ENCODE assay signal across 1 cellular context in the genomic region with DNA sequence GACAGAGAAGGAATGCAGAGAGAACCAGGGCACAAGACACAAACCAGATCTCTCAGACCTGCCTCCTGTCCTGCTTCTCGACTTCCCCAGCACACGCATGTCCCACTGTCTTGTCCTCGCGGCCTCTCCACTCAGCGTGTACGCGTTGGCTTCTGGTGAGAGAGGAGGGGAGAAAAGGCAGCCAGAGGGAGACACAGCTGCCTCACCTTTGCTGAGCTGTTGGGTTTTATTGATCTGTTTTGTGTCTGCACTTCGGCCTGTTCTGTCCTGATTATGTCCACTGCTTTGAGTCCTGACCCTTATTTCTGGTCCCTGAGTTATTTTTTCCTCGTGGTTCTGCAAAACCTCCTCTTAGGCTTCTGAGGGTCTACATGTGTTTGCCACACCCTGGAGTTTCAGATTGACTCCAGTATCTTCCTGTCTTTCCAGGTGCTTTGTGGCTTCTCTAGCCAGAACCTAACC.
TF ChIP-seq lines count a peak whose summit lies in the region.

No MANE protein-coding gene starts in this region.

TF ChIP-seq in HepG2, 621 proteins besides CTCF, POLR2A, EP300 and RAD21 (continues in another document):
- TF ChIP-seq IRF9 (CRISPR knock-in tag; IDR thresholded peaks at IDR 0.05; ENCODE audit: borderline replicate concordance) (no peak), HMG20B (CRISPR knock-in tag; conservative IDR thresholded peaks at IDR 0.05) (no peak), MAX (IDR thresholded peaks at IDR 0.05) (peak; percentile 71), SMAD3 (CRISPR knock-in tag; IDR thresholded peaks at IDR 0.05) (0 out of 2 replicates have a peak, but pooled peaks have one; percentile 19), ZNF230 (CRISPR knock-in tag; IDR thresholded peaks at IDR 0.05) (peak; percentile 85), PPARG (CRISPR knock-in tag; conservative IDR thresholded peaks at IDR 0.05) (peak; percentile 15; the same call in 1 of the 2 replicates), ELF3 (CRISPR knock-in tag; IDR thresholded peaks at IDR 0.05) (no peak), HNF1B (CRISPR knock-in tag; IDR thresholded peaks at IDR 0.05) (peak; percentile 72), KMT2B (CRISPR knock-in tag; IDR thresholded peaks at IDR 0.05) (peak; percentile 61; the same call in 1 of the 2 replicates), ZNF512B (CRISPR knock-in tag; IDR thresholded peaks at IDR 0.05; ENCODE audit: borderline replicate concordance) (no peak), ZBTB40 (IDR thresholded peaks at IDR 0.05) (no peak), ZBTB40 (CRISPR knock-in tag; IDR thresholded peaks at IDR 0.05) (no peak), ZNF251 (CRISPR knock-in tag; IDR thresholded peaks at IDR 0.05) (no peak), ELK4 (CRISPR knock-in tag; IDR thresholded peaks at IDR 0.05; ENCODE audit: borderline replicate concordance) (no peak), NCOA2 (CRISPR knock-in tag; IDR thresholded peaks at IDR 0.05) (no peak), PHF21A (CRISPR knock-in tag; IDR thresholded peaks at IDR 0.05) (no peak), ZNF530 (CRISPR knock-in tag; IDR thresholded peaks at IDR 0.05; ENCODE audit: low read depth) (no peak), SNAI1 (CRISPR knock-in tag; IDR thresholded peaks at IDR 0.05; ENCODE audit: borderline replicate concordance) (no peak), ZNF292 (CRISPR knock-in tag; IDR thresholded peaks at IDR 0.05; ENCODE audit: borderline replicate concordance, low read depth) (peak; percentile 98), ZNF224 (CRISPR knock-in tag; IDR thresholded peaks at IDR 0.05) (no peak), ISX (CRISPR knock-in tag; conservative IDR thresholded peaks at IDR 0.05) (no peak), KMT2A (CRISPR knock-in tag; IDR thresholded peaks at IDR 0.05) (peak; percentile 57; the same call in 1 of the 2 replicates), PTBP1 (IDR thresholded peaks at IDR 0.05; ENCODE audit: low read depth, low read length, poor library complexity, severe bottlenecking) (no peak), POLR2AphosphoS5 (IDR thresholded peaks at IDR 0.05; ENCODE audit: low read depth, low read length) (peak; percentile 44; the same call in 1 of the 2 replicates), CREM (IDR thresholded peaks at IDR 0.05) (no peak), CREM (CRISPR knock-in tag; IDR thresholded peaks at IDR 0.05) (no peak)
- TF ChIP-seq, protein P1, sequence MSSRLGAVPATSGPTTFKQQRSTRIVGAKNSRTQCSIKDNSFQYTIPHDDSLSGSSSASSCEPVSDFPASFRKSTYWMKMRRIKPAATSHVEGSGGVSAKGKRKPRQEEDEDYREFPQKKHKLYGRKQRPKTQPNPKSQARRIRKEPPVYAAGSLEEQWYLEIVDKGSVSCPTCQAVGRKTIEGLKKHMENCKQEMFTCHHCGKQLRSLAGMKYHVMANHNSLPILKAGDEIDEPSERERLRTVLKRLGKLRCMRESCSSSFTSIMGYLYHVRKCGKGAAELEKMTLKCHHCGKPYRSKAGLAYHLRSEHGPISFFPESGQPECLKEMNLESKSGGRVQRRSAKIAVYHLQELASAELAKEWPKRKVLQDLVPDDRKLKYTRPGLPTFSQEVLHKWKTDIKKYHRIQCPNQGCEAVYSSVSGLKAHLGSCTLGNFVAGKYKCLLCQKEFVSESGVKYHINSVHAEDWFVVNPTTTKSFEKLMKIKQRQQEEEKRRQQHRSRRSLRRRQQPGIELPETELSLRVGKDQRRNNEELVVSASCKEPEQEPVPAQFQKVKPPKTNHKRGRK (CRISPR knock-in tag; IDR thresholded peaks at IDR 0.05), result no peak
- TF ChIP-seq, protein P2, sequence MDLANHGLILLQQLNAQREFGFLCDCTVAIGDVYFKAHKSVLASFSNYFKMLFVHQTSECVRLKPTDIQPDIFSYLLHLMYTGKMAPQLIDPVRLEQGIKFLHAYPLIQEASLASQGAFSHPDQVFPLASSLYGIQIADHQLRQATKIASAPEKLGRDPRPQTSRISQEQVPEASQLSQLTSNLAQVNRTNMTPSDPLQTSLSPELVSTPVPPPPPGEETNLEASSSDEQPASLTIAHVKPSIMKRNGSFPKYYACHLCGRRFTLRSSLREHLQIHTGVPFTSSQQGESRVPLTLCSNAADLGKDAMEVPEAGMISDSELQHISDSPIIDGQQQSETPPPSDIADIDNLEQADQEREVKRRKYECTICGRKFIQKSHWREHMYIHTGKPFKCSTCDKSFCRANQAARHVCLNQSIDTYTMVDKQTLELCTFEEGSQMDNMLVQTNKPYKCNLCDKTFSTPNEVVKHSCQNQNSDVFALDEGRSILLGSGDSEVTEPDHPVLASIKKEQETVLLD (CRISPR knock-in tag; IDR thresholded peaks at IDR 0.05; ENCODE audit: low read depth), result no peak
- TF ChIP-seq, protein P3, sequence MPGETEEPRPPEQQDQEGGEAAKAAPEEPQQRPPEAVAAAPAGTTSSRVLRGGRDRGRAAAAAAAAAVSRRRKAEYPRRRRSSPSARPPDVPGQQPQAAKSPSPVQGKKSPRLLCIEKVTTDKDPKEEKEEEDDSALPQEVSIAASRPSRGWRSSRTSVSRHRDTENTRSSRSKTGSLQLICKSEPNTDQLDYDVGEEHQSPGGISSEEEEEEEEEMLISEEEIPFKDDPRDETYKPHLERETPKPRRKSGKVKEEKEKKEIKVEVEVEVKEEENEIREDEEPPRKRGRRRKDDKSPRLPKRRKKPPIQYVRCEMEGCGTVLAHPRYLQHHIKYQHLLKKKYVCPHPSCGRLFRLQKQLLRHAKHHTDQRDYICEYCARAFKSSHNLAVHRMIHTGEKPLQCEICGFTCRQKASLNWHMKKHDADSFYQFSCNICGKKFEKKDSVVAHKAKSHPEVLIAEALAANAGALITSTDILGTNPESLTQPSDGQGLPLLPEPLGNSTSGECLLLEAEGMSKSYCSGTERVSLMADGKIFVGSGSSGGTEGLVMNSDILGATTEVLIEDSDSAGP (CRISPR knock-in tag; IDR thresholded peaks at IDR 0.05; ENCODE audit: borderline replicate concordance), result peak; percentile 60; the same call in 1 of the 2 replicates
- TF ChIP-seq, protein P4, sequence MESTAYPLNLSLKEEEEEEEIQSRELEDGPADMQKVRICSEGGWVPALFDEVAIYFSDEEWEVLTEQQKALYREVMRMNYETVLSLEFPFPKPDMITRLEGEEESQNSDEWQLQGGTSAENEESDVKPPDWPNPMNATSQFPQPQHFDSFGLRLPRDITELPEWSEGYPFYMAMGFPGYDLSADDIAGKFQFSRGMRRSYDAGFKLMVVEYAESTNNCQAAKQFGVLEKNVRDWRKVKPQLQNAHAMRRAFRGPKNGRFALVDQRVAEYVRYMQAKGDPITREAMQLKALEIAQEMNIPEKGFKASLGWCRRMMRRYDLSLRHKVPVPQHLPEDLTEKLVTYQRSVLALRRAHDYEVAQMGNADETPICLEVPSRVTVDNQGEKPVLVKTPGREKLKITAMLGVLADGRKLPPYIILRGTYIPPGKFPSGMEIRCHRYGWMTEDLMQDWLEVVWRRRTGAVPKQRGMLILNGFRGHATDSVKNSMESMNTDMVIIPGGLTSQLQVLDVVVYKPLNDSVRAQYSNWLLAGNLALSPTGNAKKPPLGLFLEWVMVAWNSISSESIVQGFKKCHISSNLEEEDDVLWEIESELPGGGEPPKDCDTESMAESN (CRISPR knock-in tag; conservative IDR thresholded peaks at IDR 0.05), result no peak
